24 cellular contexts compared by ENCODE assay signal in the genomic region with DNA sequence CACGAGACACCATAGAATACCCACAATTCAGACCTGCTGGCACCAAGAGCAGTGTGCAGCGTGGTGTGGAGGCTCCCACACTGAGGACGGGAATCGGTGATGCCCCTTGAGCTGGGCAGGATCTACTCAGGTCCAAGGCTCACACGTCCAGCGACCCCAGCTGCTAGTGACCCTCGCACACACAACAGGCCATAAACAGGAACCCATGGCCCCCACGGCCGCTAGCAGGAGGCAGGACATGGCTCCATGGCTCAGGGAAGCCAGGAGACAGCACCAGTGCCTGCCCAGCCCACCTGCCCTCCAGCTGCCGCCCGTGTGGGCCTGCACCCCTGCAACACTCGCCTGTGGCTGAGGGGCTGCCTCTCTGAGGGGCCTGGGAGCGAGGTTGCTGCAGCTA. TPM values are rescaled to one million over a fixed set of nuclear protein-coding genes. Genes with fewer than 3 reads are reported as not detected.
DNase-seq lines count a peak whose midpoint lies in the region; ATAC-seq, FAIRE-seq and TF ChIP-seq lines count a peak whose summit lies in the region.
"Had no signal": no experiment of that assay in that cellular context is flagged by ENCODE, and none has a peak within 500 bp of the region (broad histone marks: within the 10 kb centered on the region; RNA-seq: fewer than 3 reads in every experiment).

No MANE protein-coding gene starts in this region.

- no peaks in the 10 kb centered on the region for H3K9me3 ChIP-seq in kidney (ENCODE audit: control insufficient read depth in 1 of 2, low read length in 2 of 2)
- no peaks in the 10 kb centered on the region for H3K9me3 ChIP-seq in CD4-positive, alpha-beta memory T cell (ENCODE audit: control insufficient read depth in 1 of 2, low read length in 2 of 2)
- H3K9me3 ChIP-seq: BLaER1 had no signal

- TF ChIP-seq CTCF in kidney (IDR thresholded peaks at IDR 0.05; ENCODE audit: borderline replicate concordance, extremely low read depth, insufficient read depth): no peak
- no peak for TF ChIP-seq CTCF in D721Med (IDR thresholded peaks at IDR 0.05; ENCODE audit: insufficient read depth, missing control alignments)

- FAIRE-seq in kidney (lab: Jason Lieb, UNC) (no peak), D721Med (lab: Jason Lieb, UNC) (no peak)
- FAIRE-seq: G401.6, GM12878, RCC 7860 had no signal

- DNase-seq in cardiac septum (ENCODE audit: low spot score) (peak; percentile 55), Right ventricle myocardium superior (no peak), kidney (peak; percentile 49), sciatic nerve (ENCODE audit: low spot score) (peak; percentile 25), D721Med (ENCODE audit: insufficient read length, low spot score) (no peak), iPS-NIHi7 (ENCODE audit: extremely low spot score) (no peak)
- DNase-seq in CD4-positive, alpha-beta memory T cell: no peak
- DNase-seq: 8988T; CD8-positive, alpha-beta memory T cell; DND-41; GM23248; Karpas-422; MG63; NCI-H1092 treated with DMSO at 0.1 percent for 48 hours; NCI-H1694 treated with DMSO at 0.1 percent for 48 hours; NCI-H226; NCI-H524 treated with DMSO at 0.1 percent for 48 hours; SHP77 had no signal

- CTCF ChIA-PET in CD4-positive, alpha-beta memory T cell (lab: Charles Lee; ENCODE audit: partially characterized antibody): interaction anchor here (1.0 kb wide), 1 partner anchor 10 kb away, joined by 3 read pairs; no protein-coding TSS in a partner anchor

- no peaks in the 10 kb centered on the region for H3K4me1 ChIP-seq in kidney (ENCODE audit: control insufficient read depth in 1 of 2, insufficient read depth in 1 of 2, low read depth in 1 of 2, low read length in 2 of 2)
- H3K4me1 ChIP-seq in CD4-positive, alpha-beta memory T cell (ENCODE audit: insufficient read depth, low read length): no peaks in the 10 kb centered on the region

- no peaks in the 10 kb centered on the region for H3K36me3 ChIP-seq in kidney (ENCODE audit: control insufficient read depth in 1 of 2, insufficient read depth in 2 of 2, low read length in 2 of 2)
- no peaks in the 10 kb centered on the region for H3K36me3 ChIP-seq in CD4-positive, alpha-beta memory T cell (ENCODE audit: insufficient read depth, low read length)
- H3K36me3 ChIP-seq: BLaER1, MG63 had no signal

- no peak overlapping the region for H3K27ac ChIP-seq in kidney (ENCODE audit: low read depth in 2 of 2, low read length in 2 of 2)
- no peak overlapping the region for H3K27ac ChIP-seq in CD4-positive, alpha-beta memory T cell (ENCODE audit: low read depth, low read length)
- H3K27ac ChIP-seq: BLaER1, GM23248 had no signal

- H3K4me3 ChIP-seq in kidney (ENCODE audit: low read length in 2 of 2): no peak overlapping the region
- no peak overlapping the region for H3K4me3 ChIP-seq in CD4-positive, alpha-beta memory T cell (ENCODE audit: low read length in 2 of 2)
- H3K4me3 ChIP-seq: BLaER1, GM12878, GM23248, MG63 had no signal

- no peaks in the 10 kb centered on the region for H3K27me3 ChIP-seq in CD4-positive, alpha-beta memory T cell (ENCODE audit: insufficient read depth, low read length)
- H3K27me3 ChIP-seq: BLaER1, MG63 had no signal

- no peak overlapping the region for H3K4me3 Mint-ChIP-seq in CD4-positive, alpha-beta memory T cell
- H3K4me3 Mint-ChIP-seq: CD8-positive, alpha-beta memory T cell had no signal

- H3K9ac ChIP-seq in kidney (ENCODE audit: low read length in 2 of 2): no peak overlapping the region
- H3K9ac ChIP-seq: BLaER1, GM23248 had no signal

- no peak overlapping the region for H3K27ac Mint-ChIP-seq in CD4-positive, alpha-beta memory T cell
- H3K27ac Mint-ChIP-seq: CD8-positive, alpha-beta memory T cell had no signal

- POLR2A ChIA-PET in CD4-positive, alpha-beta memory T cell (lab: Charles Lee; ENCODE audit: partially characterized antibody): no interaction called here

- H3K9me3 Mint-ChIP-seq in CD4-positive, alpha-beta memory T cell: no peaks in the 10 kb centered on the region
- H3K9me3 Mint-ChIP-seq: CD8-positive, alpha-beta memory T cell had no signal

- no peaks in the 10 kb centered on the region for H3K4me1 Mint-ChIP-seq in CD4-positive, alpha-beta memory T cell
- H3K4me1 Mint-ChIP-seq: CD8-positive, alpha-beta memory T cell had no signal

- intact Hi-C loops in cardiac septum (cut with DNase I) (no loop called here), Right ventricle myocardium superior (cut with DNase I) (no loop called here), kidney (cut with DNase I) (no loop called here), sciatic nerve (cut with DNase I) (no loop called here)
- intact Hi-C loops in CD4-positive, alpha-beta memory T cell (cut with micrococcal nuclease): no loop called here

- ATAC-seq in Right ventricle myocardium superior (ENCODE audit: poor library complexity) (no peak), sciatic nerve (no peak), GM21526 (IDR thresholded peaks at IDR 0.05; ENCODE audit: low FRiP score, unreplicated experiment) (no peak)
- ATAC-seq: SK-N-SH treated with all-trans-retinoic acid at 6 μM for 48 hours had no signal

- H3K27me3 Mint-ChIP-seq in CD4-positive, alpha-beta memory T cell: peaks cover 11 to 14% of the 10 kb centered on the region in 2 donors

- H3K36me3 Mint-ChIP-seq in CD4-positive, alpha-beta memory T cell: no peaks in the 10 kb centered on the region
- H3K36me3 Mint-ChIP-seq: CD8-positive, alpha-beta memory T cell had no signal

RNA-seq across cellular contexts. Expression of a gene that starts 43.4 kb away (rescaled TPM):
- total RNA-seq in cardiac septum: 1.0 TPM
- 0.91 TPM for total RNA-seq in Right ventricle myocardium superior
- 10.5 TPM for total RNA-seq in kidney
- 36.9 TPM for polyA plus RNA-seq in kidney (ENCODE audit: insufficient read depth, low read depth, low replicate concordance)
- total RNA-seq in sciatic nerve: 12.3 TPM
- 1 to 10 TPM; 2.8 to 3.1 TPM for total RNA-seq in CD4-positive, alpha-beta memory T cell
- polyA plus RNA-seq in CD4-positive, alpha-beta memory T cell: 1 to 10 TPM; 2.2 to 2.8 TPM

RNA-seq across cellular contexts. Expression of a gene that starts 44.5 kb away (rescaled TPM):
- 0.86 TPM for total RNA-seq in cardiac septum
- 1.7 TPM for total RNA-seq in Right ventricle myocardium superior
- total RNA-seq in kidney: 7.8 TPM
- polyA plus RNA-seq in kidney (ENCODE audit: insufficient read depth, low read depth, low replicate concordance): 1.1 TPM
- 7.5 TPM for total RNA-seq in sciatic nerve
- 10 to 100 TPM; 26.7 to 28.0 TPM for total RNA-seq in CD4-positive, alpha-beta memory T cell
- 1 to 10 TPM; 2.5 to 5.8 TPM for polyA plus RNA-seq in CD4-positive, alpha-beta memory T cell

Comparison
In these comparisons a context has a peak if more than half of its experiments do, and no peak if none do; other contexts are left out.
1. DNase-seq: peak in cardiac septum (single experiment), kidney (single experiment) and sciatic nerve (single experiment); none in Right ventricle myocardium superior (single experiment), D721Med (single experiment), CD4-positive, alpha-beta memory T cell (0 of 5) and iPS-NIHi7 (single experiment).